24 cellular contexts compared by ENCODE assay signal in the genomic region with DNA sequence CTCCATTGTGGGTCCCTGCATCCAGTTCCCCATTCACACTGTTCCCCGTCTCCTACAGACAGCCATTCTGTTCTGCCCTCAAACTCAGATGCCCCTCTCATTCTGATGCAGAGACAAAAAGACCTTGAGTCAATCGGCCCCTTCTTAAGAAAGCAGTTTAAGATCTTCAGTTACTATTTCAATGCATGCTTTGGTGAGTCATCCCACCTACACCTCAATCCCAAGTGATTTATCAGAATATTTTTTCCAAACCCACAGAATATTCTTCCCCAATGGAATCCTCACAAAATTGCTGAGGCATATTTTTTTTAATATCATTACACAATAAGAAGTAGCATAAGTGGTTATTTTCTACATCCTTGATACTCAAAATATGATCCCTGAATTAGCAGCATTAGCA.
DNase-seq lines count a peak whose midpoint lies in the region; ATAC-seq and TF ChIP-seq lines count a peak whose summit lies in the region.
"Had no signal": no experiment of that assay in that cellular context is flagged by ENCODE, and none has a peak within 500 bp of the region (broad histone marks: within the 10 kb centered on the region; RNA-seq: fewer than 3 reads in every experiment).

No MANE protein-coding gene starts in this region.

- H3K27ac Mint-ChIP-seq in progenitor cell of endocrine pancreas = peak overlapping the region; percentile 10
- H3K27ac Mint-ChIP-seq: activated B cell treated with CpG ODN at 0.5 μM for 24 hours; activated CD4-positive, alpha-beta memory T cell treated with anti-CD3 and anti-CD28 coated beads, Interleukin-2, amount 10 ng/mL, durations not matched to agents 7 days and 5 days; CD4-positive, alpha-beta memory T cell; HFFc6; T-helper 2 cell treated with Interferon-gamma antibody and Interleukin-4, amounts not matched to agents 5 μg/mL and 100 μg/mL, for 36 hours had no signal

- peaks cover 10% of the 10 kb centered on the region for H3K9me3 Mint-ChIP-seq in progenitor cell of endocrine pancreas (ENCODE audit: low read depth)

- H3K36me3 ChIP-seq in SK-N-MC (ENCODE audit: insufficient read depth, low read length) (no peaks in the 10 kb centered on the region), H7 (replicated peaks; ENCODE audit: control insufficient read depth, insufficient read depth, low read length) (no peaks in the 10 kb centered on the region)
- H3K36me3 ChIP-seq: esophagus muscularis mucosa, ovary, right lobe of liver had no signal

- peaks cover 2% of the 10 kb centered on the region for H3K4me1 Mint-ChIP-seq in progenitor cell of endocrine pancreas (ENCODE audit: low read depth)
- H3K4me1 Mint-ChIP-seq: activated B cell treated with CpG ODN at 0.5 μM for 24 hours; activated CD4-positive, alpha-beta memory T cell treated with anti-CD3 and anti-CD28 coated beads, Interleukin-2, amount 10 ng/mL, durations not matched to agents 7 days and 5 days; CD4-positive, alpha-beta memory T cell; naive thymus-derived CD8-positive, alpha-beta T cell had no signal

- H3K27ac ChIP-seq in SK-N-MC = no peak overlapping the region
- H3K27ac ChIP-seq: esophagus muscularis mucosa, ovary, right lobe of liver had no signal

- TF ChIP-seq CTCF in cardiac fibroblast (IDR thresholded peaks at IDR 0.05; ENCODE audit: low read depth, low read length) (no peak), progenitor cell of endocrine pancreas (IDR thresholded peaks at IDR 0.05; ENCODE audit: unreplicated experiment) (no peak)

- peaks cover 1% of the 10 kb centered on the region for H3K36me3 Mint-ChIP-seq in progenitor cell of endocrine pancreas (ENCODE audit: insufficient read depth)

- H3K27me3 Mint-ChIP-seq in progenitor cell of endocrine pancreas = no peaks in the 10 kb centered on the region

- H3K9ac ChIP-seq in SK-N-MC (ENCODE audit: insufficient read length) = no peak overlapping the region
- H3K9ac ChIP-seq: SK-N-SH had no signal

- H3K27me3 ChIP-seq in H7 (ENCODE audit: control insufficient read depth, insufficient read depth, low read length) = no peaks in the 10 kb centered on the region
- H3K27me3 ChIP-seq: esophagus muscularis mucosa, ovary, right lobe of liver had no signal

- no peaks in the 10 kb centered on the region for H3K9me3 ChIP-seq in SK-N-MC (ENCODE audit: low read depth, low read length)
- H3K9me3 ChIP-seq: ovary, right lobe of liver, SK-N-SH had no signal

- ATAC-seq in GM19324 (IDR thresholded peaks at IDR 0.05; ENCODE audit: low FRiP score, unreplicated experiment) = no peak
- no peak for ATAC-seq in GM19467 (IDR thresholded peaks at IDR 0.05; ENCODE audit: unreplicated experiment)
- ATAC-seq: naive thymus-derived CD8-positive, alpha-beta T cell; right lobe of liver had no signal

- no peak overlapping the region for H3K4me3 Mint-ChIP-seq in progenitor cell of endocrine pancreas (ENCODE audit: low read depth)
- H3K4me3 Mint-ChIP-seq: activated B cell treated with CpG ODN at 0.5 μM for 24 hours; activated CD4-positive, alpha-beta memory T cell treated with anti-CD3 and anti-CD28 coated beads, Interleukin-2, amount 10 ng/mL, durations not matched to agents 7 days and 5 days; CD4-positive, alpha-beta memory T cell; HFFc6; naive thymus-derived CD8-positive, alpha-beta T cell; T-helper 2 cell treated with Interferon-gamma antibody and Interleukin-4, amounts not matched to agents 5 μg/mL and 100 μg/mL, for 36 hours had no signal

- no peak overlapping the region for H3K4me3 ChIP-seq in SK-N-MC
- H3K4me3 ChIP-seq in cardiac fibroblast (replicated peaks in 1 of 2; ENCODE audit: low read depth in 2 of 2, low read length in 2 of 2) = no peak overlapping the region
- no peak overlapping the region for H3K4me3 ChIP-seq in H7 (ENCODE audit: insufficient read depth, low read depth, low read length)
- H3K4me3 ChIP-seq: esophagus muscularis mucosa, ovary, right lobe of liver had no signal

- DNase-seq in COLO829 (ENCODE audit: low spot score) (peak; percentile 35), SK-N-MC (ENCODE audit: low read depth, low spot score) (peak; percentile 12), cardiac fibroblast (ENCODE audit: low read depth in 2 of 2) (peak; percentile 27 to 57), progenitor cell of endocrine pancreas (ENCODE audit: low spot score, unreplicated experiment) (no peak), DMS153 (lab: John Stamatoyannopoulos, UW) (no peak), H7 (no peak)
- DNase-seq: activated B cell treated with CpG ODN at 0.5 μM for 24 hours; activated CD4-positive, alpha-beta memory T cell treated with anti-CD3 and anti-CD28 coated beads, Interleukin-2, amount 10 ng/mL, durations not matched to agents 7 days and 5 days; activated T-cell treated with anti-CD3 and anti-CD28 coated beads for 4 hours; CD4-positive, alpha-beta memory T cell; effector CD4-positive, alpha-beta T cell; HFFc6; naive thymus-derived CD8-positive, alpha-beta T cell; NCI-H1105; NCI-H2029; NCI-H2227 treated with DMSO at 0.1 percent for 48 hours; ovary; right lobe of liver; RPMI8226; SK-N-SH had no signal

Comparison
In these comparisons a context has a peak if more than half of its experiments do, and no peak if none do; other contexts are left out.
1. DNase-seq: peak in COLO829 (single experiment), SK-N-MC (single experiment) and cardiac fibroblast (2 of 2); none in progenitor cell of endocrine pancreas (single experiment), DMS153 (single experiment) and H7 (single experiment).